In the genomic region with DNA sequence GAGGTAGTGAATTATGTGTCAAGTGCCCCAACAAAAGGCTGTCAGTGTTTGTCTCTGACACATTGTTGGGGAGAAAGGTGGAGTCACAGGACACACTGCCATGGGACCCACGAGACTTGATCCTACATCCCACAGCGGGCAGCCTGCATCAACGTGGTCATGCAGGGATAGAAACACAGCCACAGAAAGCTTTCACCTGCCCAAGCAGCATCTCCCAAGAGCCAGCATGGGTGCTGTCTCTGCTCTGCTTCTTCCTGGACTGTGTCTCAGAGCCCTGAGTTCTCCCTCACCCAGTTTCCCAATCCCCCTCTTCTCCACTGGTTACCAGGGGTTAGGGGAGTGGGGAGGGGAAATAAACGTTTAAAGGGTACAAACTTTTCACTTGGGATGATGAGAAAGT, we compare ENCODE assay signal across 28 cellular contexts.
"Had no signal": no experiment of that assay in that cellular context is flagged by ENCODE, and none has a peak within 500 bp of the region (broad histone marks: within the 10 kb centered on the region; RNA-seq: fewer than 3 reads in every experiment).

No MANE protein-coding gene starts in this region.

- H3K9me3 ChIP-seq: colonic mucosa, esophagus squamous epithelium, gastrocnemius medialis had no signal

- H3K4me3 Mint-ChIP-seq: dendritic cell treated with granulocyte-macrophage colony-stimulating factor and Interleukin-4, amounts not matched to agents 40 ng/mL and 50 ng/mL, for 4 days; effector memory CD8-positive, alpha-beta T cell; endodermal cell had no signal

- H3K9me3 Mint-ChIP-seq: effector memory CD8-positive, alpha-beta T cell; endodermal cell had no signal

- ATAC-seq: effector memory CD8-positive, alpha-beta T cell; esophagus mucosa; foreskin keratinocyte; gastrocnemius medialis; gastroesophageal sphincter; heart left ventricle; heart right ventricle had no signal

- H3K27me3 ChIP-seq: colonic mucosa had no signal

- DNase-seq: colonic mucosa; cortex of kidney; dermis blood vessel endothelial cell; dorsolateral prefrontal cortex; effector CD4-positive, alpha-beta T cell; effector CD8-positive, alpha-beta T cell; effector memory CD4-positive, alpha-beta T cell; effector memory CD8-positive, alpha-beta T cell; endodermal cell; erythroblast; esophagus squamous epithelium; foreskin fibroblast; foreskin keratinocyte; foreskin melanocyte; gastrocnemius medialis; glutamatergic neuron; head of caudate nucleus; heart left ventricle; heart right ventricle had no signal

- H3K36me3 ChIP-seq: colonic mucosa, esophagus squamous epithelium, gastrocnemius medialis, gastroesophageal sphincter, heart left ventricle, heart right ventricle had no signal

- H3K4me1 ChIP-seq: colonic mucosa, esophagus squamous epithelium, foreskin keratinocyte, gastrocnemius medialis, gastroesophageal sphincter, heart left ventricle had no signal

- H3K27ac Mint-ChIP-seq: dendritic cell treated with granulocyte-macrophage colony-stimulating factor and Interleukin-4, amounts not matched to agents 40 ng/mL and 50 ng/mL, for 4 days; effector memory CD8-positive, alpha-beta T cell; endodermal cell had no signal

- H3K27ac ChIP-seq: colonic mucosa, coronary artery, dorsolateral prefrontal cortex, epithelial cell of prostate, esophagus squamous epithelium, foreskin keratinocyte, gastrocnemius medialis, gastroesophageal sphincter, heart left ventricle, heart right ventricle had no signal

- FAIRE-seq: colon, endometrium, endothelial cell of umbilical vein, frontal cortex had no signal

- H3K4me3 ChIP-seq: colonic mucosa, coronary artery, dorsolateral prefrontal cortex, esophagus squamous epithelium, gastrocnemius medialis, gastroesophageal sphincter, heart left ventricle, heart right ventricle had no signal
